In genomic region chr19:53867225-53868090, GRCh38 we compare ENCODE assay signal across 8 cellular contexts. TPM values are rescaled to one million over a fixed set of nuclear protein-coding genes. Genes with fewer than 3 reads are reported as not detected.
DNase-seq lines count a peak whose midpoint lies in the region; ATAC-seq and TF ChIP-seq lines count a peak whose summit lies in the region.

Gene MYADM (plus strand): TSS chr19:53867883. CDS start chr19:53873530, 5,647 bp downstream.

- H3K36me3 ChIP-seq in KOPT-K1 (ENCODE audit: insufficient read depth, low read length) = no peaks in the 10 kb centered on the region

- no peaks in the 10 kb centered on the region for H3K27me3 Mint-ChIP-seq in type B pancreatic cell

- H3K4me3 Mint-ChIP-seq in type B pancreatic cell = peak within 1 kb of the TSS; percentile 98

- intact Hi-C loops in left ventricle myocardium superior (cut with micrococcal nuclease) (no loop called here), posterior vena cava (cut with DNase I) (no loop called here)

- H3K9me3 ChIP-seq in KOPT-K1 (ENCODE audit: insufficient read depth, low read length, poor library complexity, severe bottlenecking) = no peaks in the 10 kb centered on the region

- no peaks in the 10 kb centered on the region for H3K9me3 Mint-ChIP-seq in type B pancreatic cell

- peaks cover 6% of the 10 kb centered on the region for H3K36me3 Mint-ChIP-seq in type B pancreatic cell

- H3K27ac Mint-ChIP-seq in type B pancreatic cell = peak within 1 kb of the TSS; percentile 98

- peak; percentile 99 for DNase-seq in Daoy (ENCODE audit: low read depth)
- DNase-seq in T-helper 22 cell (ENCODE audit: low read depth) = peak; percentile 100
- peak; percentile 37 to 99 (median 94) for DNase-seq in anterior cingulate cortex (lab: John Stamatoyannopoulos, UW)
- DNase-seq in left ventricle myocardium superior = peak; percentile 99
- DNase-seq in posterior vena cava (ENCODE audit: low spot score) = peak; percentile 100
- peak; percentile 98 for DNase-seq in type B pancreatic cell (ENCODE audit: extremely low spot score, unreplicated experiment)

- no peak for TF ChIP-seq CTCF in type B pancreatic cell (conservative IDR thresholded peaks at IDR 0.05)

- ATAC-seq in GM21786 (IDR thresholded peaks at IDR 0.05; ENCODE audit: unreplicated experiment) (peak; percentile 77), left ventricle myocardium superior (peak; percentile 81)

- H3K4me1 Mint-ChIP-seq in type B pancreatic cell (ENCODE audit: unreplicated experiment) = peaks cover 7% of the 10 kb centered on the region

- H3K27ac ChIP-seq in KOPT-K1 (ENCODE audit: low read depth, low read length, poor library complexity, severe bottlenecking) = peak within 1 kb of the TSS; percentile 67

RNA-seq across cellular contexts. Expression of gene MYADM, which starts in this region (rescaled TPM):
- total RNA-seq in Daoy (2014; rRNA removed; shearing (Covaris generic)) = 11.2 and 19.0 TPM in 2 replicates
- total RNA-seq in left ventricle myocardium superior = 112 TPM
- 100 to 1,000 TPM; 360 to 372 TPM for total RNA-seq in posterior vena cava
- total RNA-seq in type B pancreatic cell (ENCODE audit: low replicate concordance) = 69.5 and 73.5 TPM in 2 replicates

Comparison
In these comparisons a context has a peak if more than half of its experiments do, and no peak if none do; other contexts are left out.
1. Peak in every context shown above with its lines: DNase-seq, ATAC-seq and H3K27ac ChIP-seq.